In the genomic region with DNA sequence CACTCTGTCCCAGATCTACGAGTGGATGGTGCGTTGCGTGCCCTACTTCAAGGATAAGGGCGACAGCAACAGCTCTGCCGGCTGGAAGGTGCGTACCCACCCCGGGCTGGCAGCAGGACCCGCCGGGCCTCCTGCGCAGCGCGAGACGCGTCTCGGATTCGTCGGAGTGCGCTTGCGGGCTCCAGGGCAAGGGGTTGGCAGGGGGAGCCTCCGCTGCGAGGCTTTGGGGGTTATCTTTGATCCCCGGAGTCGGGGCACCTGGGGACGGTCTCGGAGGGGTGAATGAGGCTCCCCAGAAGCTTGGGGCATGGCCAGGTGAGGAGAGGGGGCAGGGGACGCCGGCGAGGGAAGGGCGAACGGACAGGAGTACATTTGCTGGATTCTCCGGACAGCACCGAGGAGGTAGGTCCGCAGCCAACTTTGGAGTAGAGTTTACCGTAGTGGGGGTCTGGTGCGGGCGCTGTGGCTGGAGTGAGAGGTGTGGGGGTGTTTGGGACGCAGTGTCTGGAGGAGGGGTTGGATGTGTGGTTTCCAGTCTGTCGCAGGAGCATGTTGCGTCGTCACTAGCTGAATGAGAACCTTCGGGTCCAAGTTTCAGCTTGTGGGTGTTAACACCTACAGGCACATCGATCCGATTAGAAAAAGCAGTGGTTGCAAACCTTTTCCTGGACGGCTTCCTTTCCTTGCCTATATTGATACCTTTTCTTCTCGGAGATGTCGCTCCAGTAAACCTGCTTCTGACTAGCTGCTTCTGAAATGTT, we compare ENCODE assay signal across 8 cellular contexts. TPM values are rescaled to one million over a fixed set of nuclear protein-coding genes. Genes with fewer than 3 reads are reported as not detected.
A peak's percentile ranks its signal among the peaks of the same experiment; 100 is the strongest.
DNase-seq lines count a peak whose midpoint lies in the region; ATAC-seq and TF ChIP-seq lines count a peak whose summit lies in the region.

No MANE protein-coding gene starts in this region.

- H3K4me1 ChIP-seq in upper lobe of left lung: peaks cover 32 to 51% (median 42%) of the 10 kb centered on the region in 4 donors

- peak overlapping the region; percentile 88 for H3K4me3 ChIP-seq in choroid plexus epithelial cell (ENCODE audit: low read depth, low read length)
- peak overlapping the region; percentile 42 to 92 (median 90) for H3K4me3 ChIP-seq in upper lobe of left lung

- no peaks in the 10 kb centered on the region for H3K27me3 ChIP-seq in upper lobe of left lung

- H3K27ac ChIP-seq in upper lobe of left lung: peak overlapping the region; percentile 95 to 100 (median 100)

- no peak for TF ChIP-seq EP300 in upper lobe of left lung (IDR thresholded peaks at IDR 0.05)

- H3K36me3 ChIP-seq in upper lobe of left lung: peaks cover 0 to 4% (median 1%) of the 10 kb centered on the region in 4 donors

- 7 to 31% methylated on average over 25 to 46 of the region's 46 CpGs for WGBS in upper lobe of left lung, 2 donors

- TF ChIP-seq CTCF in choroid plexus epithelial cell (conservative IDR thresholded peaks at IDR 0.05; ENCODE audit: low read depth, low read length) (no peak), upper lobe of left lung (IDR thresholded peaks at IDR 0.05) (no peak), omental fat pad (IDR thresholded peaks at IDR 0.05) (no peak)

- no peak for TF ChIP-seq POLR2A in upper lobe of left lung (IDR thresholded peaks at IDR 0.05)

- peak; percentile 33 for DNase-seq in DMS53 treated with DMSO at 0.1 percent for 48 hours (lab: John Stamatoyannopoulos, UW; ENCODE audit: unreplicated experiment)
- DNase-seq in NCI-H526 treated with DMSO at 0.1 percent for 48 hours (lab: John Stamatoyannopoulos, UW): peak; percentile 68
- DNase-seq in choroid plexus epithelial cell (ENCODE audit: low read depth): no peak
- peak; percentile 26 to 30 for DNase-seq in lung microvascular endothelial cell (ENCODE audit: low read depth in 2 of 2)
- peak; percentile 49 to 86 for DNase-seq in upper lobe of left lung
- DNase-seq in GDM1 (lab: John Stamatoyannopoulos, UW): no peak
- no peak for DNase-seq in omental fat pad (ENCODE audit: low spot score)

- H3K9me3 ChIP-seq in upper lobe of left lung: no peaks in the 10 kb centered on the region

- ATAC-seq in upper lobe of left lung (ENCODE audit: low FRiP score in 2 of 2): no peak
- no peak for ATAC-seq in GM21717 (IDR thresholded peaks at IDR 0.05; ENCODE audit: unreplicated experiment)
- no peak for ATAC-seq in omental fat pad (ENCODE audit: low FRiP score)

RNA-seq across cellular contexts. Expression of a gene that starts 1.2 kb away (rescaled TPM):
- total RNA-seq in lung microvascular endothelial cell (10.2 and 13.9 TPM in 2 replicates), upper lobe of left lung (100 to 1,000 TPM in 1 of 6 donors, 10 to 100 TPM in 5; 52.6 to 101 (median 71.9) TPM), omental fat pad (100 to 1,000 TPM in 3 of 4 donors, 10 to 100 TPM in 1; 92.9 to 129 (median 113) TPM)

Comparison
In these comparisons a context has a peak if more than half of its experiments do, and no peak if none do; other contexts are left out.
1. DNase-seq: peak in DMS53 treated with DMSO at 0.1 percent for 48 hours (single experiment), NCI-H526 treated with DMSO at 0.1 percent for 48 hours (single experiment), lung microvascular endothelial cell (2 of 2) and upper lobe of left lung (2 of 2); none in choroid plexus epithelial cell (single experiment), GDM1 (single experiment) and omental fat pad (single experiment).